Comparison of ENCODE assay signal across 1 cellular context in the genomic region with DNA sequence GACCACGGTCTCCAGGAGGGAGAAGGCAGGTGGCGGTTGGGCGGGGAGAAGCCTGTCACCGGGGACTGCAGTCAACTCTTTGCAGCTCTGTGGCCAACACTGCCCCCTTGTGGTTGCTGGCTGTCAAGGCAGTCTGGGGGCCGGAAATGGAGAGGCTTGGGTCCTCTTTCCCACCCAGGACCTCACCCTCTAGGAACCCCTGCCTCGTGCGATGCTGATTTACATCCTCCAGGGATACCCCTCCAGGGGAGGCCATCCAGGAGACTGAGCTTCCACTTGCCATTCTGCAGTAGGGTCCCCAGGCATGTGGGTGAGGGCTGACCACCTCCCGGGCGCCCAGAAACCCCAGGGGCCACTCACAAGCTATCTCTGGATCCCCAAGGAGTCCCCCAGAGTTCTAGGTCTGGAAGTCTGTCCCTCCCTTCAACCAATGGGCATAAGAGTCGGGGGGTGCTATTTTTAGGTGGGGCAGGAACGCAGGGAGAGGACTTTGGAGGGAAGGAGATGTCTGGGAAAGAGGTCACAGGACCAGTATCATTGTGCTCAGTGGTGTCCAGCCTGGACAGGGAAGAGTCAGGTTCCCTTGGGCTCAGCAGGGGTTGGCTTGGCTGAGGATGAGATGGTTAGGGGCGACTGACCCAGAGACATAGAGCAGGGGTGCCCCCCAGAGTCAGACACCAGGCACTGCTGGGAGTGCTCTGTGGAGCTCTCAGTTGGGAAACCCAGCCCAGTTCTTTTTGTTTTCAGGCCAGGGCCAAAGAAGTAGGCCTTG.
A peak's percentile ranks its signal among the peaks of the same experiment; 100 is the strongest.
TF ChIP-seq lines count a peak whose summit lies in the region.

No MANE protein-coding gene starts in this region.

TF ChIP-seq in K562, 482 proteins besides CTCF, POLR2A, EP300 and RAD21 (continued from another document and continues in another):
- TF ChIP-seq DNMT1 (IDR thresholded peaks at IDR 0.05) (peak; percentile 88; the same call in 1 of the 2 replicates), JUND (IDR thresholded peaks at IDR 0.05; ENCODE audit: borderline replicate concordance, low read depth, low read length) (peak; percentile 47), JUND (tag; IDR thresholded peaks at IDR 0.05; ENCODE audit: borderline replicate concordance, low read depth, low read length) (peak; percentile 54; the same call in 1 of the 3 replicates), MAZ (CRISPR knock-in tag; conservative IDR thresholded peaks at IDR 0.05 in 1 of 2, IDR thresholded peaks at IDR 0.05 in 1 of 2) (peak; percentile 53 to 90), ZNF655 (CRISPR knock-in tag; IDR thresholded peaks at IDR 0.05) (no peak), ID3 (CRISPR knock-in tag; IDR thresholded peaks at IDR 0.05) (no peak), ID3 (tag; IDR thresholded peaks at IDR 0.05) (no peak), UBTF (IDR thresholded peaks at IDR 0.05; ENCODE audit: borderline replicate concordance in 1 of 2, low read depth in 2 of 2, low read length in 2 of 2) (0 out of 4 replicates have a peak, but pooled peaks of 1 of the 2 experiments have one; percentile 22), ZFP1 (CRISPR knock-in tag; IDR thresholded peaks at IDR 0.05) (no peak), ZNF589 (CRISPR knock-in tag; IDR thresholded peaks at IDR 0.05; ENCODE audit: low read depth) (no peak), MIER1 (IDR thresholded peaks at IDR 0.05; ENCODE audit: low read depth) (peak; percentile 60; the same call in 1 of the 2 replicates), PRMT5 (CRISPR knock-in tag; IDR thresholded peaks at IDR 0.05) (no peak), STAT5A (IDR thresholded peaks at IDR 0.05; ENCODE audit: borderline replicate concordance, low read length) (no peak), E2F1 (CRISPR knock-in tag; IDR thresholded peaks at IDR 0.05) (0 out of 2 replicates have a peak, but pooled peaks have one; percentile 21), IRF2 (CRISPR knock-in tag; IDR thresholded peaks at IDR 0.05) (no peak), KLF13 (tag; IDR thresholded peaks at IDR 0.05; ENCODE audit: borderline replicate concordance, low read depth) (no peak), FOXP4 (CRISPR knock-in tag; IDR thresholded peaks at IDR 0.05; ENCODE audit: borderline replicate concordance) (0 out of 2 replicates have a peak, but pooled peaks have one; percentile 61), ZNF507 (tag; conservative IDR thresholded peaks at IDR 0.05) (no peak), L3MBTL2 (IDR thresholded peaks at IDR 0.05) (peak; percentile 55; the same call in 1 of the 2 replicates), ZNF280A (IDR thresholded peaks at IDR 0.05; ENCODE audit: low read depth, partially characterized antibody) (no peak), ZEB2 (IDR thresholded peaks at IDR 0.05) (no peak), NFE2 (IDR thresholded peaks at IDR 0.05; ENCODE audit: low read depth) (no peak), ZFP36 (IDR thresholded peaks at IDR 0.05; ENCODE audit: low read depth, low read length, partially characterized antibody) (peak; percentile 19), PHF20 (IDR thresholded peaks at IDR 0.05; ENCODE audit: partially characterized antibody) (peak; percentile 7), ILK (tag; IDR thresholded peaks at IDR 0.05; ENCODE audit: borderline replicate concordance, low read depth) (no peak), PHF8 (IDR thresholded peaks at IDR 0.05; ENCODE audit: borderline replicate concordance, low read length) (no peak; the same call in 1 of the 2 replicates), ZNF79 (CRISPR knock-in tag; IDR thresholded peaks at IDR 0.05; ENCODE audit: low read depth) (no peak), ETV5 (CRISPR knock-in tag; IDR thresholded peaks at IDR 0.05; ENCODE audit: low read depth) (peak; percentile 82)
- TF ChIP-seq, protein P1, sequence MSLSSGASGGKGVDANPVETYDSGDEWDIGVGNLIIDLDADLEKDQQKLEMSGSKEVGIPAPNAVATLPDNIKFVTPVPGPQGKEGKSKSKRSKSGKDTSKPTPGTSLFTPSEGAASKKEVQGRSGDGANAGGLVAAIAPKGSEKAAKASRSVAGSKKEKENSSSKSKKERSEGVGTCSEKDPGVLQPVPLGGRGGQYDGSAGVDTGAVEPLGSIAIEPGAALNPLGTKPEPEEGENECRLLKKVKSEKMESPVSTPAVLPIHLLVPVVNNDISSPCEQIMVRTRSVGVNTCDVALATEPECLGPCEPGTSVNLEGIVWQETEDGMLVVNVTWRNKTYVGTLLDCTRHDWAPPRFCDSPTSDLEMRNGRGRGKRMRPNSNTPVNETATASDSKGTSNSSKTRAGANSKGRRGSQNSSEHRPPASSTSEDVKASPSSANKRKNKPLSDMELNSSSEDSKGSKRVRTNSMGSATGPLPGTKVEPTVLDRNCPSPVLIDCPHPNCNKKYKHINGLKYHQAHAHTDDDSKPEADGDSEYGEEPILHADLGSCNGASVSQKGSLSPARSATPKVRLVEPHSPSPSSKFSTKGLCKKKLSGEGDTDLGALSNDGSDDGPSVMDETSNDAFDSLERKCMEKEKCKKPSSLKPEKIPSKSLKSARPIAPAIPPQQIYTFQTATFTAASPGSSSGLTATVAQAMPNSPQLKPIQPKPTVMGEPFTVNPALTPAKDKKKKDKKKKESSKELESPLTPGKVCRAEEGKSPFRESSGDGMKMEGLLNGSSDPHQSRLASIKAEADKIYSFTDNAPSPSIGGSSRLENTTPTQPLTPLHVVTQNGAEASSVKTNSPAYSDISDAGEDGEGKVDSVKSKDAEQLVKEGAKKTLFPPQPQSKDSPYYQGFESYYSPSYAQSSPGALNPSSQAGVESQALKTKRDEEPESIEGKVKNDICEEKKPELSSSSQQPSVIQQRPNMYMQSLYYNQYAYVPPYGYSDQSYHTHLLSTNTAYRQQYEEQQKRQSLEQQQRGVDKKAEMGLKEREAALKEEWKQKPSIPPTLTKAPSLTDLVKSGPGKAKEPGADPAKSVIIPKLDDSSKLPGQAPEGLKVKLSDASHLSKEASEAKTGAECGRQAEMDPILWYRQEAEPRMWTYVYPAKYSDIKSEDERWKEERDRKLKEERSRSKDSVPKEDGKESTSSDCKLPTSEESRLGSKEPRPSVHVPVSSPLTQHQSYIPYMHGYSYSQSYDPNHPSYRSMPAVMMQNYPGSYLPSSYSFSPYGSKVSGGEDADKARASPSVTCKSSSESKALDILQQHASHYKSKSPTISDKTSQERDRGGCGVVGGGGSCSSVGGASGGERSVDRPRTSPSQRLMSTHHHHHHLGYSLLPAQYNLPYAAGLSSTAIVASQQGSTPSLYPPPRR (CRISPR knock-in tag; IDR thresholded peaks at IDR 0.05; ENCODE audit: borderline replicate concordance), result no peak
- TF ChIP-seq, protein P2, sequence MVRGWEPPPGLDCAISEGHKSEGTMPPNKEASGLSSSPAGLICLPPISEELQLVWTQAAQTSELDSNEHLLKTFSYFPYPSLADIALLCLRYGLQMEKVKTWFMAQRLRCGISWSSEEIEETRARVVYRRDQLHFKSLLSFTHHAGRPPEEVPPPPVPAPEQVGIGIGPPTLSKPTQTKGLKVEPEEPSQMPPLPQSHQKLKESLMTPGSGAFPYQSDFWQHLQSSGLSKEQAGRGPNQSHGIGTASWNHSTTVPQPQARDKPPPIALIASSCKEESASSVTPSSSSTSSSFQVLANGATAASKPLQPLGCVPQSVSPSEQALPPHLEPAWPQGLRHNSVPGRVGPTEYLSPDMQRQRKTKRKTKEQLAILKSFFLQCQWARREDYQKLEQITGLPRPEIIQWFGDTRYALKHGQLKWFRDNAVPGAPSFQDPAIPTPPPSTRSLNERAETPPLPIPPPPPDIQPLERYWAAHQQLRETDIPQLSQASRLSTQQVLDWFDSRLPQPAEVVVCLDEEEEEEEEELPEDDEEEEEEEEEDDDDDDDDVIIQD (CRISPR knock-in tag; IDR thresholded peaks at IDR 0.05), result no peak
- TF ChIP-seq, protein P3, sequence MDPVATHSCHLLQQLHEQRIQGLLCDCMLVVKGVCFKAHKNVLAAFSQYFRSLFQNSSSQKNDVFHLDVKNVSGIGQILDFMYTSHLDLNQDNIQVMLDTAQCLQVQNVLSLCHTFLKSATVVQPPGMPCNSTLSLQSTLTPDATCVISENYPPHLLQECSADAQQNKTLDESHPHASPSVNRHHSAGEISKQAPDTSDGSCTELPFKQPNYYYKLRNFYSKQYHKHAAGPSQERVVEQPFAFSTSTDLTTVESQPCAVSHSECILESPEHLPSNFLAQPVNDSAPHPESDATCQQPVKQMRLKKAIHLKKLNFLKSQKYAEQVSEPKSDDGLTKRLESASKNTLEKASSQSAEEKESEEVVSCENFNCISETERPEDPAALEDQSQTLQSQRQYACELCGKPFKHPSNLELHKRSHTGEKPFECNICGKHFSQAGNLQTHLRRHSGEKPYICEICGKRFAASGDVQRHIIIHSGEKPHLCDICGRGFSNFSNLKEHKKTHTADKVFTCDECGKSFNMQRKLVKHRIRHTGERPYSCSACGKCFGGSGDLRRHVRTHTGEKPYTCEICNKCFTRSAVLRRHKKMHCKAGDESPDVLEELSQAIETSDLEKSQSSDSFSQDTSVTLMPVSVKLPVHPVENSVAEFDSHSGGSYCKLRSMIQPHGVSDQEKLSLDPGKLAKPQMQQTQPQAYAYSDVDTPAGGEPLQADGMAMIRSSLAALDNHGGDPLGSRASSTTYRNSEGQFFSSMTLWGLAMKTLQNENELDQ (CRISPR knock-in tag; IDR thresholded peaks at IDR 0.05; ENCODE audit: borderline replicate concordance), result peak; percentile 86
- TF ChIP-seq, protein P4, sequence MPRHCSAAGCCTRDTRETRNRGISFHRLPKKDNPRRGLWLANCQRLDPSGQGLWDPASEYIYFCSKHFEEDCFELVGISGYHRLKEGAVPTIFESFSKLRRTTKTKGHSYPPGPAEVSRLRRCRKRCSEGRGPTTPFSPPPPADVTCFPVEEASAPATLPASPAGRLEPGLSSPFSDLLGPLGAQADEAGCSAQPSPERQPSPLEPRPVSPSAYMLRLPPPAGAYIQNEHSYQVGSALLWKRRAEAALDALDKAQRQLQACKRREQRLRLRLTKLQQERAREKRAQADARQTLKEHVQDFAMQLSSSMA (CRISPR knock-in tag; IDR thresholded peaks at IDR 0.05), result no peak
- TF ChIP-seq, protein P5, sequence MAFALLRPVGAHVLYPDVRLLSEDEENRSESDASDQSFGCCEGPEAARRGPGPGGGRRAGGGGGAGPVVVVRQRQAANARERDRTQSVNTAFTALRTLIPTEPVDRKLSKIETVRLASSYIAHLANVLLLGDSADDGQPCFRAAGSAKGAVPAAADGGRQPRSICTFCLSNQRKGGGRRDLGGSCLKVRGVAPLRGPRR (CRISPR knock-in tag; IDR thresholded peaks at IDR 0.05), result no peak
